ENCODE assay signal across 11 cellular contexts in genomic region chr2:217289909-217290283, GRCh38.
DNase-seq lines count a peak whose midpoint lies in the region; ATAC-seq and TF ChIP-seq lines count a peak whose summit lies in the region.
"Had no signal": no experiment of that assay in that cellular context is flagged by ENCODE, and none has a peak within 500 bp of the region (broad histone marks: within the 10 kb centered on the region; RNA-seq: fewer than 3 reads in every experiment).

No MANE protein-coding gene starts in this region.

- H3K9me3 ChIP-seq in mammary epithelial cell (replicated peaks; ENCODE audit: insufficient read depth, low read length) (no peaks in the 10 kb centered on the region), breast epithelium (no peaks in the 10 kb centered on the region), aorta (ENCODE audit: control insufficient read depth, low read length) (no peaks in the 10 kb centered on the region)
- H3K9me3 ChIP-seq: A549 had no signal

- dilution Hi-C loops in mammary epithelial cell (cut with HindIII; ENCODE audit: low sequenced_read_pairs): loop anchor here (5.0 to 10.0 kb wide), 2 partner anchors 62 to 415 kb away; no protein-coding TSS in a partner anchor

- no TSS peak for BruUV-seq in mammary epithelial cell (replicated peaks; lab: Mats Ljungman, UMichigan)

- no peaks in the 10 kb centered on the region for H4K20me1 ChIP-seq in mammary epithelial cell (ENCODE audit: insufficient read depth, low read length)

- peak overlapping the region; percentile 46 for H2AFZ ChIP-seq in mammary epithelial cell (ENCODE audit: low read depth, low read length)

- H3K36me3 ChIP-seq in mammary epithelial cell (ENCODE audit: insufficient read depth, low read length) (no peaks in the 10 kb centered on the region), breast epithelium (no peaks in the 10 kb centered on the region), aorta (ENCODE audit: control insufficient read depth in 1 of 2, insufficient read depth in 2 of 2, low read length in 1 of 2) (peaks cover 0 to 4% of the 10 kb centered on the region in 2 donors)

- no peak overlapping the region for H3K9ac ChIP-seq in mammary epithelial cell (ENCODE audit: insufficient read depth, low read length)

- H3K4me1 ChIP-seq in mammary epithelial cell (ENCODE audit: insufficient read depth, low read length) (peaks cover 11% of the 10 kb centered on the region), breast epithelium (no peaks in the 10 kb centered on the region), aorta (ENCODE audit: control insufficient read depth in 1 of 2, insufficient read depth in 2 of 2, low read length in 2 of 2) (no peaks in the 10 kb centered on the region)
- H3K4me1 ChIP-seq: A549 had no signal

- WGBS in mammary epithelial cell (ENCODE audit: low coverage, missing lambda C conversion rate): 54% methylated on average over 2 of the region's 2 CpGs
- 28 to 45% methylated on average over 2 of the region's 2 CpGs for WGBS in aorta, 2 donors

- CTCF ChIA-PET in mammary epithelial cell (lab: Charles Lee; ENCODE audit: low non-redundant PET): no interaction called here

- in situ Hi-C loops in mammary epithelial cell (cut with MboI; ENCODE audit: low sequenced_read_pairs in 2 of 2): no loop called here

- no peak overlapping the region for H3K4me3 ChIP-seq in mammary epithelial cell (replicated peaks in 1 of 3; ENCODE audit: insufficient read depth in 1 of 3, low read depth in 2 of 3, low read length in 3 of 3)
- H3K4me3 ChIP-seq in breast epithelium: no peak overlapping the region
- no peak overlapping the region for H3K4me3 ChIP-seq in aorta (ENCODE audit: low read length in 2 of 2)
- H3K4me3 ChIP-seq: A549, GM12878 had no signal

- intact Hi-C loops in mammary epithelial cell (cut with micrococcal nuclease) (loop anchor here (10.0 kb wide), 1 partner anchor 125 kb away; no protein-coding TSS in a partner anchor), breast epithelium (cut with DNase I; ENCODE audit: low total_unique reads) (no loop called here), left ventricle myocardium superior (cut with micrococcal nuclease) (no loop called here), aorta (cut with DNase I) (no loop called here)

- no peaks in the 10 kb centered on the region for H3K27me3 ChIP-seq in mammary epithelial cell (ENCODE audit: insufficient read depth, low read length)
- no peaks in the 10 kb centered on the region for H3K27me3 ChIP-seq in breast epithelium
- no peaks in the 10 kb centered on the region for H3K27me3 ChIP-seq in aorta (ENCODE audit: control insufficient read depth in 1 of 2, insufficient read depth in 2 of 2, low read length in 1 of 2)

- peak; percentile 70 for DNase-seq in mammary epithelial cell
- no peak for DNase-seq in breast epithelium (ENCODE audit: low spot score in 2 of 2)
- DNase-seq in SHP77 (lab: John Stamatoyannopoulos, UW): peak; percentile 82 to 87
- DNase-seq in left ventricle myocardium superior: peak; percentile 26
- no peak for DNase-seq in aorta
- no peak for DNase-seq in cerebellum (ENCODE audit: low spot score)
- no peak for DNase-seq in nucleus accumbens (lab: John Stamatoyannopoulos, UW)
- DNase-seq in HK-2 (ENCODE audit: unreplicated experiment): no peak
- DNase-seq: Karpas-422 had no signal

- ATAC-seq in left ventricle myocardium superior (peak; percentile 86), aorta (ENCODE audit: low FRiP score) (peak; percentile 37)
- ATAC-seq: A549, GM12878 had no signal

- H3K4me2 ChIP-seq in mammary epithelial cell (ENCODE audit: insufficient read depth, low read depth, low read length): no peak overlapping the region
- H3K4me2 ChIP-seq: A549 had no signal

- H3K27ac ChIP-seq in mammary epithelial cell (ENCODE audit: insufficient read depth, low read depth, low read length) (no peak overlapping the region), breast epithelium (no peak overlapping the region), aorta (ENCODE audit: low read depth in 1 of 2, low read length in 2 of 2) (no peak overlapping the region)
- H3K27ac ChIP-seq: A549 had no signal

- TF ChIP-seq POLR2A in breast epithelium (IDR thresholded peaks at IDR 0.05): no peak

- H3K79me2 ChIP-seq in mammary epithelial cell (ENCODE audit: insufficient read depth, low read length): no peaks in the 10 kb centered on the region

- TF ChIP-seq CTCF in mammary epithelial cell (conservative IDR thresholded peaks at IDR 0.05 in 1 of 2, IDR thresholded peaks at IDR 0.05 in 1 of 2; ENCODE audit: extremely low read depth in 1 of 2, insufficient read depth in 1 of 2, low read depth in 1 of 2, low read length in 2 of 2) (no peak), breast epithelium (IDR thresholded peaks at IDR 0.05) (no peak)

Comparison
In these comparisons a context has a peak if more than half of its experiments do, and no peak if none do; other contexts are left out.
1. DNase-seq: peak in mammary epithelial cell (single experiment), SHP77 (2 of 2) and left ventricle myocardium superior (single experiment); none in breast epithelium (0 of 2), aorta (0 of 2), cerebellum (single experiment), nucleus accumbens (0 of 56) and HK-2 (single experiment).